ENCODE assay signal across 29 cellular contexts in the genomic region with DNA sequence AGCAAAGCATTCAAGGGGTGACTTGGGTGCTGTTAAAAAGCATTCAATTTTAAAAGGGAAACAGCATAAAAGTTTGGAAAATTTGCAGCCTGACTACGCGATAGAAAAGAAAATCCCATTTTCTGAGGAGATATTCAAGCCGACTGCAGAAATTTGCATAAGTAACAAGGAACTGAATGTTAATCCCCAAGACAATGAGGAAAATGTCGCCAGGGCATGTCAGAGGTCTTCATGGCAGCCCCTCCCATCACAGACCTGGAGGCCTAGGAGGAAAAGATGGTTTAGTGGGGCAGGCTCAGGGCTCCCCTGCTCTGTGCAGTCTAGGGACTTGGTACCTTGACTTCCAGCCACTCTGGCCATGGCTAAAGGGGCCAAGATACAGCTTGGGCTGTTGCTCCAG.
"Had no signal": no experiment of that assay in that cellular context is flagged by ENCODE, and none has a peak within 500 bp of the region (broad histone marks: within the 10 kb centered on the region; RNA-seq: fewer than 3 reads in every experiment).

No MANE protein-coding gene starts in this region.

- H3K9me3 ChIP-seq: adrenal gland, body of pancreas had no signal

- H3K36me3 ChIP-seq: adrenal gland, brain microvascular endothelial cell, breast epithelium had no signal

- H3K27me3 ChIP-seq: adrenal gland, body of pancreas, brain microvascular endothelial cell, breast epithelium had no signal

- DNase-seq: activated B cell treated with CpG ODN at 0.5 μM for 24 hours; activated CD4-positive, alpha-beta memory T cell treated with anti-CD3 and anti-CD28 coated beads for 36 hours; activated CD4-positive, alpha-beta T cell treated with anti-CD3 and anti-CD28 coated beads for 4 hours; activated CD4-positive, alpha-beta T cell treated with anti-CD3 and anti-CD28 coated beads, Interleukin-2, amount 10 ng/mL, durations not matched to agents 24 days and 14 days; activated CD4-positive, alpha-beta T cell treated with anti-CD3 and anti-CD28 coated beads, Interleukin-2, amount 50 U/mL, for 1 hour; activated CD4-positive, alpha-beta T cell treated with anti-CD3 and anti-CD28 coated beads, Interleukin-2, amount 50 U/mL, for 4 hours; activated CD4-positive, CD25-positive, alpha-beta regulatory T cell treated with anti-CD3 and anti-CD28 coated beads, Interleukin-2, amount 50 U/mL, for 72 hours; activated CD8-positive, alpha-beta memory T cell treated with anti-CD3 and anti-CD28 coated beads, Interleukin-2, amount 50 U/mL, for 4 hours; activated CD8-positive, alpha-beta T cell treated with anti-CD3 and anti-CD28 coated beads for 36 hours; activated effector memory CD4-positive, alpha-beta T cell treated with anti-CD3 and anti-CD28 coated beads, Interleukin-2, amount 50 U/mL, for 16 hours; activated gamma-delta T cell treated with Interleukin-2 at 50 U/mL for 16 hours; activated naive CD4-positive, alpha-beta T cell; activated naive CD4-positive, alpha-beta T cell treated with anti-CD3 and anti-CD28 coated beads for 36 hours; activated naive CD4-positive, alpha-beta T cell treated with anti-CD3 and anti-CD28 coated beads, Interleukin-2, amount 50 U/mL, for 16 hours; activated naive CD8-positive, alpha-beta T cell treated with anti-CD3 and anti-CD28 coated beads for 36 hours; activated T-cell treated with anti-CD3 and anti-CD28 coated beads for 4 hours; activated T-cell treated with anti-CD3 and anti-CD28 coated beads, Interleukin-2, amount 50 U/mL, for 24 hours; activated T-cell treated with anti-CD3 and anti-CD28 coated beads, Interleukin-2, amount 50 U/mL, for 48 hours; adrenal gland; amniotic stem cell; aorta; body of pancreas; brain microvascular endothelial cell; central memory CD4-positive, alpha-beta T cell; T-helper 1 cell; T-helper 2 cell; T-helper 9 cell had no signal

- H3K4me3 ChIP-seq: adrenal gland, body of pancreas, breast epithelium had no signal

- H3K4me1 ChIP-seq: adrenal gland, breast epithelium had no signal

- H3K27ac ChIP-seq: adrenal gland, body of pancreas, brain microvascular endothelial cell, breast epithelium, VCaP had no signal
